ENCODE assay signal across 19 cellular contexts in the genomic region with DNA sequence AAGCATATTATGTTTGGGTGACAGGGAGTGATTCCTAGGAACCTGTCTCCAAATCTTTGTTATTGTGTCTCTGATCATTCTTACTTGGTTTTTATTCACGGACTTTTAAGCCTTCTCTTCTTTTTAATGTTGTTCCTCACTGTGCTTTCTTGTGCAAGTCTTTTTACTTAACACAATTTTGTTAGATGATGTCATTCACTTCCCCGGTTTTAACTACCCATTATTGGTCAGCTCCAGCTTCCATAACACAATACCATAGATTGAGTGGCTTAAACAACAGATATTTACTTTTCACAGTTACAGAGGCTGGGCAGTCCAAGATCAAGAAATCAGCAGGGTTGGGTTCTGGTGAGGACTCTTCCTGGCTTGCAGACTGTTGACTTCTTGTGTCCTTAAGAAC.
"Had no signal": no experiment of that assay in that cellular context is flagged by ENCODE, and none has a peak within 500 bp of the region (broad histone marks: within the 10 kb centered on the region; RNA-seq: fewer than 3 reads in every experiment).

No MANE protein-coding gene starts in this region.

- H3K27me3 Mint-ChIP-seq: activated CD4-positive, alpha-beta T cell treated with anti-CD3 and anti-CD28 coated beads, Interleukin-2, amount 10 ng/mL, durations not matched to agents 7 days and 5 days; activated naive CD4-positive, alpha-beta T cell treated with anti-CD3 and anti-CD28 coated beads, Interleukin-2, amount 50 U/mL, for 24 hours; memory B cell; natural killer cell treated with Interleukin-12 subunit alpha and Interleukin-12 subunit beta and Interleukin-15 and Interleukin-18, amount 100 ng/mL, for 72 hours; progenitor cell of endocrine pancreas had no signal

- H3K36me3 Mint-ChIP-seq: activated naive CD4-positive, alpha-beta T cell treated with anti-CD3 and anti-CD28 coated beads, Interleukin-2, amount 50 U/mL, for 24 hours; memory B cell had no signal

- H3K4me3 ChIP-seq: heart left ventricle, upper lobe of left lung had no signal

- H3K4me3 Mint-ChIP-seq: activated CD4-positive, alpha-beta T cell treated with anti-CD3 and anti-CD28 coated beads, Interleukin-2, amount 10 ng/mL, durations not matched to agents 7 days and 5 days; activated CD8-positive, alpha-beta T cell treated with anti-CD3 and anti-CD28 coated beads, Interleukin-2, amount 10 ng/mL, durations not matched to agents 7 days and 5 days; activated naive CD4-positive, alpha-beta T cell treated with anti-CD3 and anti-CD28 coated beads, Interleukin-2, amount 50 U/mL, for 24 hours; memory B cell; natural killer cell treated with Interleukin-12 subunit alpha and Interleukin-12 subunit beta and Interleukin-15 and Interleukin-18, amount 100 ng/mL, for 72 hours had no signal

- H3K27ac Mint-ChIP-seq: activated CD4-positive, alpha-beta T cell treated with anti-CD3 and anti-CD28 coated beads, Interleukin-2, amount 10 ng/mL, durations not matched to agents 7 days and 5 days; activated CD8-positive, alpha-beta T cell treated with anti-CD3 and anti-CD28 coated beads, Interleukin-2, amount 10 ng/mL, durations not matched to agents 7 days and 5 days; activated naive CD4-positive, alpha-beta T cell treated with anti-CD3 and anti-CD28 coated beads, Interleukin-2, amount 50 U/mL, for 24 hours; memory B cell; natural killer cell treated with Interleukin-12 subunit alpha and Interleukin-12 subunit beta and Interleukin-15 and Interleukin-18, amount 100 ng/mL, for 72 hours; progenitor cell of endocrine pancreas had no signal

- DNase-seq: activated CD4-positive, alpha-beta T cell treated with anti-CD3 and anti-CD28 coated beads, Interleukin-2, amount 10 ng/mL, durations not matched to agents 7 days and 5 days; activated CD4-positive, CD25-positive, alpha-beta regulatory T cell treated with anti-CD3 and anti-CD28 coated beads, Interleukin-2, amount 50 U/mL, for 72 hours; activated CD8-positive, alpha-beta T cell treated with anti-CD3 and anti-CD28 coated beads, Interleukin-2, amount 10 ng/mL, durations not matched to agents 7 days and 5 days; activated gamma-delta T cell treated with Interleukin-2 at 50 U/mL for 16 hours; aorta; brain microvascular endothelial cell; cerebellar nuclear complex; cortex of kidney; heart left ventricle; islet precursor cell; left cardiac atrium; retina; stimulated activated CD4-positive, alpha-beta T cell treated with anti-CD3 and anti-CD28 coated beads, Interleukin-4, amount 100 ng/mL, for 24 hours; stimulated activated naive CD4-positive, alpha-beta T cell treated with Interleukin-2 at 50 U/mL for 16 hours; upper lobe of left lung had no signal

- ATAC-seq: activated CD8-positive, alpha-beta T cell treated with anti-CD3 and anti-CD28 coated beads, Interleukin-2, amount 10 ng/mL, durations not matched to agents 7 days and 5 days; heart left ventricle; natural killer cell treated with Interleukin-12 subunit alpha and Interleukin-12 subunit beta and Interleukin-15 and Interleukin-18, amount 100 ng/mL, for 72 hours had no signal

- H3K9me3 Mint-ChIP-seq: activated naive CD4-positive, alpha-beta T cell treated with anti-CD3 and anti-CD28 coated beads, Interleukin-2, amount 50 U/mL, for 24 hours; memory B cell; natural killer cell treated with Interleukin-12 subunit alpha and Interleukin-12 subunit beta and Interleukin-15 and Interleukin-18, amount 100 ng/mL, for 72 hours had no signal
